In genomic region chr5:134079748-134080581, GRCh38 we compare ENCODE assay signal across 11 cellular contexts. TPM values are rescaled to one million over a fixed set of nuclear protein-coding genes. Genes with fewer than 3 reads are reported as not detected.
DNase-seq lines count a peak whose midpoint lies in the region; ATAC-seq and TF ChIP-seq lines count a peak whose summit lies in the region.
"Had no signal": no experiment of that assay in that cellular context is flagged by ENCODE, and none has a peak within 500 bp of the region (broad histone marks: within the 10 kb centered on the region; RNA-seq: fewer than 3 reads in every experiment).

No MANE protein-coding gene starts in this region.

- H3K4me1 Mint-ChIP-seq in CD4-positive, alpha-beta memory T cell = peaks cover 58 to 84% (median 66%) of the 10 kb centered on the region in 4 donors
- H3K4me1 Mint-ChIP-seq in activated CD4-positive, alpha-beta memory T cell treated with anti-CD3 and anti-CD28 coated beads for 36 hours (ENCODE audit: low read depth) = peaks cover 65% of the 10 kb centered on the region
- peaks cover 80% of the 10 kb centered on the region for H3K4me1 Mint-ChIP-seq in activated naive CD4-positive, alpha-beta T cell treated with anti-CD3 and anti-CD28 coated beads, Interleukin-2, amount 50 U/mL, for 24 hours
- no peaks in the 10 kb centered on the region for H3K4me1 Mint-ChIP-seq in type B pancreatic cell (ENCODE audit: unreplicated experiment)

- peaks cover 72% of the 10 kb centered on the region for H3K4me1 ChIP-seq in CD4-positive, alpha-beta memory T cell (ENCODE audit: insufficient read depth, low read length)
- H3K4me1 ChIP-seq: adrenal gland had no signal

- no peaks in the 10 kb centered on the region for H3K27me3 ChIP-seq in CD4-positive, alpha-beta memory T cell (ENCODE audit: insufficient read depth, low read length)
- H3K27me3 ChIP-seq: adrenal gland had no signal

- no peaks in the 10 kb centered on the region for H3K36me3 Mint-ChIP-seq in CD4-positive, alpha-beta memory T cell
- H3K36me3 Mint-ChIP-seq in activated CD4-positive, alpha-beta memory T cell treated with anti-CD3 and anti-CD28 coated beads for 36 hours = peaks cover 6% of the 10 kb centered on the region
- H3K36me3 Mint-ChIP-seq in activated naive CD4-positive, alpha-beta T cell treated with anti-CD3 and anti-CD28 coated beads, Interleukin-2, amount 50 U/mL, for 24 hours = no peaks in the 10 kb centered on the region
- H3K36me3 Mint-ChIP-seq in type B pancreatic cell = peaks cover 5% of the 10 kb centered on the region

- POLR2A ChIA-PET in CD4-positive, alpha-beta memory T cell (lab: Charles Lee; ENCODE audit: partially characterized antibody) = interaction anchor here (0.9 to 4.3 kb wide), 8 partner anchors 9 to 288 kb away, joined by 3 to 34 read pairs (median 3); partner anchors contain the start of gene PPP2CA
- POLR2A ChIA-PET in activated CD4-positive, alpha-beta memory T cell treated with anti-CD3 and anti-CD28 coated beads for 36 hours (lab: Charles Lee) = interaction anchor here (0.7 to 1.9 kb wide), 4 partner anchors 9 to 59 kb away, joined by 3 to 10 read pairs (median 4); no protein-coding TSS in a partner anchor

- no peaks in the 10 kb centered on the region for H3K9me3 ChIP-seq in CD4-positive, alpha-beta memory T cell (ENCODE audit: control insufficient read depth in 1 of 2, low read length in 2 of 2)
- H3K9me3 ChIP-seq: adrenal gland had no signal

- peak overlapping the region; percentile 91 to 98 (median 95) for H3K27ac Mint-ChIP-seq in CD4-positive, alpha-beta memory T cell
- H3K27ac Mint-ChIP-seq in activated CD4-positive, alpha-beta memory T cell treated with anti-CD3 and anti-CD28 coated beads for 36 hours = peak overlapping the region; percentile 90
- H3K27ac Mint-ChIP-seq in activated naive CD4-positive, alpha-beta T cell treated with anti-CD3 and anti-CD28 coated beads, Interleukin-2, amount 50 U/mL, for 24 hours = peak overlapping the region; percentile 94
- no peak overlapping the region for H3K27ac Mint-ChIP-seq in type B pancreatic cell

- intact Hi-C loops in CD4-positive, alpha-beta memory T cell (cut with micrococcal nuclease) = loop anchor here (1.0 kb wide), 1 partner anchor 10 kb away; no protein-coding TSS in a partner anchor
- intact Hi-C loops in activated CD4-positive, alpha-beta memory T cell treated with anti-CD3 and anti-CD28 coated beads for 36 hours (cut with micrococcal nuclease) = loop anchor here (1.0 kb wide), 2 partner anchors 7 to 9 kb away; no protein-coding TSS in a partner anchor

- H3K36me3 ChIP-seq in CD4-positive, alpha-beta memory T cell (ENCODE audit: insufficient read depth, low read length) = no peaks in the 10 kb centered on the region
- H3K36me3 ChIP-seq: adrenal gland had no signal

- no peak for TF ChIP-seq CTCF in type B pancreatic cell (conservative IDR thresholded peaks at IDR 0.05)

- peak overlapping the region; percentile 48 to 89 (median 77) for H3K4me3 Mint-ChIP-seq in CD4-positive, alpha-beta memory T cell
- peak overlapping the region; percentile 42 for H3K4me3 Mint-ChIP-seq in activated CD4-positive, alpha-beta memory T cell treated with anti-CD3 and anti-CD28 coated beads for 36 hours
- peak overlapping the region; percentile 67 for H3K4me3 Mint-ChIP-seq in activated naive CD4-positive, alpha-beta T cell treated with anti-CD3 and anti-CD28 coated beads, Interleukin-2, amount 50 U/mL, for 24 hours
- H3K4me3 Mint-ChIP-seq in type B pancreatic cell = no peak overlapping the region

- H3K27ac ChIP-seq in CD4-positive, alpha-beta memory T cell (ENCODE audit: low read depth, low read length) = peak overlapping the region; percentile 50
- H3K27ac ChIP-seq: adrenal gland had no signal

- CTCF ChIA-PET in CD4-positive, alpha-beta memory T cell (lab: Charles Lee; ENCODE audit: partially characterized antibody) = interaction anchor here (0.7 to 3.0 kb wide), 3 partner anchors 14 to 40 kb away, joined by 3 to 13 read pairs (median 8); no protein-coding TSS in a partner anchor
- CTCF ChIA-PET in activated CD4-positive, alpha-beta memory T cell treated with anti-CD3 and anti-CD28 coated beads for 36 hours (lab: Charles Lee) = interaction anchor here (0.8 to 4.0 kb wide), 4 partner anchors 20 to 61 kb away, joined by 5 to 25 read pairs (median 8); no protein-coding TSS in a partner anchor

- ATAC-seq in GM21576 (IDR thresholded peaks at IDR 0.05; ENCODE audit: unreplicated experiment) = no peak

- H3K27me3 Mint-ChIP-seq in CD4-positive, alpha-beta memory T cell = no peaks in the 10 kb centered on the region
- H3K27me3 Mint-ChIP-seq in activated CD4-positive, alpha-beta memory T cell treated with anti-CD3 and anti-CD28 coated beads for 36 hours = no peaks in the 10 kb centered on the region
- H3K27me3 Mint-ChIP-seq in activated naive CD4-positive, alpha-beta T cell treated with anti-CD3 and anti-CD28 coated beads, Interleukin-2, amount 50 U/mL, for 24 hours = no peaks in the 10 kb centered on the region
- peaks cover 3% of the 10 kb centered on the region for H3K27me3 Mint-ChIP-seq in type B pancreatic cell

- DNase-seq in CD4-positive, alpha-beta memory T cell = peak in 4 of 5 donors; percentile 45 to 86 (median 51)
- peak; percentile 90 for DNase-seq in activated CD4-positive, alpha-beta memory T cell treated with anti-CD3 and anti-CD28 coated beads for 36 hours
- peak; percentile 66 for DNase-seq in stimulated activated CD4-positive, alpha-beta T cell treated with anti-CD3 and anti-CD28 coated beads, Interleukin-2, amount 100 ng/mL, for 4 hours (ENCODE audit: low read depth)
- DNase-seq in DMS114 treated with DMSO at 0.1 percent for 48 hours (lab: John Stamatoyannopoulos, UW; ENCODE audit: unreplicated experiment) = no peak
- DNase-seq in NCI-H2029 (lab: John Stamatoyannopoulos, UW) = no peak
- DNase-seq in type B pancreatic cell (ENCODE audit: extremely low spot score, unreplicated experiment) = no peak
- DNase-seq: adrenal gland, GOT3, NCI-H446 treated with DMSO at 0.1 percent for 48 hours had no signal

- H3K9me3 Mint-ChIP-seq in CD4-positive, alpha-beta memory T cell = peaks cover 0 to 2% (median 0%) of the 10 kb centered on the region in 8 donors
- H3K9me3 Mint-ChIP-seq in activated CD4-positive, alpha-beta memory T cell treated with anti-CD3 and anti-CD28 coated beads for 36 hours = no peaks in the 10 kb centered on the region
- H3K9me3 Mint-ChIP-seq in activated naive CD4-positive, alpha-beta T cell treated with anti-CD3 and anti-CD28 coated beads, Interleukin-2, amount 50 U/mL, for 24 hours = no peaks in the 10 kb centered on the region
- H3K9me3 Mint-ChIP-seq in type B pancreatic cell = no peaks in the 10 kb centered on the region

- no peak overlapping the region for H3K4me3 ChIP-seq in CD4-positive, alpha-beta memory T cell (ENCODE audit: low read length in 2 of 2)
- H3K4me3 ChIP-seq: adrenal gland had no signal

RNA-seq across cellular contexts. Expression of gene TCF7, which starts 34.5 kb away (rescaled TPM):
- 100 to 1,000 TPM; 770 to 841 TPM for total RNA-seq in CD4-positive, alpha-beta memory T cell
- 100 to 1,000 TPM; 102 to 474 TPM for polyA plus RNA-seq in CD4-positive, alpha-beta memory T cell
- 10 to 100 TPM; 59.3 to 65.6 TPM for total RNA-seq in activated CD4-positive, alpha-beta memory T cell treated with anti-CD3 and anti-CD28 coated beads for 36 hours
- total RNA-seq in type B pancreatic cell (ENCODE audit: low replicate concordance) = 6.2 and 11.7 TPM in 2 replicates

Comparison
In these comparisons a context has a peak if more than half of its experiments do, and no peak if none do; other contexts are left out.
1. DNase-seq: peak in CD4-positive, alpha-beta memory T cell (4 of 5), activated CD4-positive, alpha-beta memory T cell treated with anti-CD3 and anti-CD28 coated beads for 36 hours (single experiment) and stimulated activated CD4-positive, alpha-beta T cell treated with anti-CD3 and anti-CD28 coated beads, Interleukin-2, amount 100 ng/mL, for 4 hours (single experiment); none in DMS114 treated with DMSO at 0.1 percent for 48 hours (single experiment), NCI-H2029 (single experiment) and type B pancreatic cell (single experiment).
2. RNA of gene TCF7, which starts 34.5 kb away (total RNA-seq): 770 to 841 TPM in CD4-positive, alpha-beta memory T cell; 59.3 to 65.6 TPM in activated CD4-positive, alpha-beta memory T cell treated with anti-CD3 and anti-CD28 coated beads for 36 hours and 6.2 to 11.7 TPM in type B pancreatic cell; every median in the first group is over 10 times any median in the second.